In the genomic region with DNA sequence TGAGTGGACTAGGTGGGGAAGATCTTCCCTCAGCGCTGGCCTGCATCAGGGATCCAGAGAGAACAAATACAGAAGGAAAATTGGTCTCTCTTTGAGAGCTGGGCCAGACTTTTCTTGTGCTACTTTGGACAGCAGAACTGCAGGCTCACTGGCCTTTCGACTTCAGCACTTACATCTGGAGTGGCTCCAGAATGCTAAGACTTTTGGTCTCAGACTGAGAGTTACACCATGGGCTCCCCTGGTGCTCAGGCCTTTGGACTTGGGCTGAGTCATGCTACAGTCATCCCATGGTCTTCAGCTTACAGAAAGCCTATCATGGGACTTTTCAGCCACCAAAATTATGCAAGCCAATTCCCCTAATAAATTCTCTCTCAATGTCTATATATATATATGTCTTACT, we compare ENCODE assay signal across 12 cellular contexts. TPM values are rescaled to one million over a fixed set of nuclear protein-coding genes. Genes with fewer than 3 reads are reported as not detected.
DNase-seq lines count a peak whose midpoint lies in the region; ATAC-seq and TF ChIP-seq lines count a peak whose summit lies in the region.
"Had no signal": no experiment of that assay in that cellular context is flagged by ENCODE, and none has a peak within 500 bp of the region (broad histone marks: within the 10 kb centered on the region; RNA-seq: fewer than 3 reads in every experiment).

No MANE protein-coding gene starts in this region.

- H3K36me3 ChIP-seq in SJCRH30 (no peaks in the 10 kb centered on the region), spleen (no peaks in the 10 kb centered on the region)

- TF ChIP-seq POLR2A in spleen (IDR thresholded peaks at IDR 0.05) = no peak

- no peaks in the 10 kb centered on the region for H3K4me1 Mint-ChIP-seq in activated CD4-positive, alpha-beta T cell treated with anti-CD3 and anti-CD28 coated beads for 36 hours

- 63 to 79% (median 66%) methylated on average over 2 of the region's 2 CpGs for WGBS in spleen, 5 donors

- H3K27ac Mint-ChIP-seq in activated CD4-positive, alpha-beta T cell treated with anti-CD3 and anti-CD28 coated beads for 36 hours = no peak overlapping the region

- H3K27ac ChIP-seq in SJCRH30 (no peak overlapping the region), spleen (peak overlapping the region in 2 of 8 donors; percentile 22 to 35)

- H3K27me3 ChIP-seq in SJCRH30 (no peaks in the 10 kb centered on the region), spleen (replicated peaks in 1 of 7) (no peaks in the 10 kb centered on the region)

- DNase-seq in activated CD4-positive, alpha-beta T cell treated with anti-CD3 and anti-CD28 coated beads for 36 hours = peak; percentile 5
- no peak for DNase-seq in activated CD4-positive, alpha-beta T cell treated with anti-CD3 and anti-CD28 coated beads, Interleukin-2, amount 50 U/mL, for 1 hour
- DNase-seq in SJCRH30 (peak; percentile 5 to 7), fibroblast of the aortic adventitia (ENCODE audit: low read depth) (peak; percentile 90), spleen (peak; percentile 31), NCI-H146 (lab: John Stamatoyannopoulos, UW) (no peak), 8988T (no peak), NCI-H1694 treated with DMSO at 0.1 percent for 48 hours (lab: John Stamatoyannopoulos, UW) (no peak)
- DNase-seq: cortex of kidney, kidney glomerular epithelial cell had no signal

- CTCF ChIA-PET in activated CD4-positive, alpha-beta T cell treated with anti-CD3 and anti-CD28 coated beads for 36 hours (lab: Charles Lee) = interaction anchor here (1.3 kb wide), 1 partner anchor 67 kb away, joined by 3 read pairs; no protein-coding TSS in a partner anchor

- peaks cover 14% of the 10 kb centered on the region for H3K27me3 Mint-ChIP-seq in activated CD4-positive, alpha-beta T cell treated with anti-CD3 and anti-CD28 coated beads for 36 hours

- no peak for ATAC-seq in activated CD4-positive, alpha-beta T cell treated with anti-CD3 and anti-CD28 coated beads for 36 hours
- ATAC-seq: Panc1 had no signal

- no peaks in the 10 kb centered on the region for H3K36me3 Mint-ChIP-seq in activated CD4-positive, alpha-beta T cell treated with anti-CD3 and anti-CD28 coated beads for 36 hours (ENCODE audit: low read depth)

- TF ChIP-seq CTCF in fibroblast of the aortic adventitia (IDR thresholded peaks at IDR 0.05; ENCODE audit: insufficient read depth, low read length) (no peak), spleen (IDR thresholded peaks at IDR 0.05 in 8 of 11, conservative IDR thresholded peaks at IDR 0.05 in 3 of 11) (no peak)

- H3K9me3 ChIP-seq in SJCRH30 (replicated peaks) (no peaks in the 10 kb centered on the region), spleen (peaks cover 0 to 5% (median 0%) of the 10 kb centered on the region in 8 donors)

- H3K9me3 Mint-ChIP-seq in activated CD4-positive, alpha-beta T cell treated with anti-CD3 and anti-CD28 coated beads for 36 hours (ENCODE audit: low read depth) = no peaks in the 10 kb centered on the region

- POLR2A ChIA-PET in activated CD4-positive, alpha-beta T cell treated with anti-CD3 and anti-CD28 coated beads for 36 hours (lab: Charles Lee) = no interaction called here

- no peak overlapping the region for H3K4me3 Mint-ChIP-seq in activated CD4-positive, alpha-beta T cell treated with anti-CD3 and anti-CD28 coated beads for 36 hours

- no peaks in the 10 kb centered on the region for H3K4me1 ChIP-seq in SJCRH30
- H3K4me1 ChIP-seq in spleen = no peaks in the 10 kb centered on the region

- intact Hi-C loops in activated CD4-positive, alpha-beta T cell treated with anti-CD3 and anti-CD28 coated beads for 36 hours (cut with DNase I, micrococcal nuclease) = no loop called here
- intact Hi-C loops in spleen (cut with DNase I; ENCODE audit: low total_unique reads) = no loop called here

- H3K4me3 ChIP-seq in SJCRH30 (no peak overlapping the region), fibroblast of the aortic adventitia (ENCODE audit: low read depth, low read length) (no peak overlapping the region), spleen (no peak overlapping the region)

RNA-seq across cellular contexts. Expression of a gene that starts 9.0 kb away (rescaled TPM):
- not detected for total RNA-seq in activated CD4-positive, alpha-beta T cell treated with anti-CD3 and anti-CD28 coated beads for 36 hours
- not detected in 2 replicates for total RNA-seq in SJCRH30 (2014; rRNA removed; shearing (Covaris generic))
- total RNA-seq in fibroblast of the aortic adventitia (ENCODE audit: low replicate concordance) (not detected in 2 replicates), spleen (1,000 to 10,000 TPM in 1 of 7 donors, 100 to 1,000 TPM in 6; 176 to 1,037 (median 534) TPM)
- polyA plus RNA-seq in spleen = 10 to 100 TPM; 55.4 to 75.6 (median 73.3) TPM
- total RNA-seq: activated CD8-positive, alpha-beta memory T cell treated with anti-CD3 and anti-CD28 coated beads for 36 hours had no signal

Comparison
In these comparisons a context has a peak if more than half of its experiments do, and no peak if none do; other contexts are left out.
1. DNase-seq: peak in activated CD4-positive, alpha-beta T cell treated with anti-CD3 and anti-CD28 coated beads for 36 hours (single experiment), SJCRH30 (2 of 2), fibroblast of the aortic adventitia (single experiment) and spleen (single experiment); none in activated CD4-positive, alpha-beta T cell treated with anti-CD3 and anti-CD28 coated beads, Interleukin-2, amount 50 U/mL, for 1 hour (single experiment), NCI-H146 (single experiment), 8988T (single experiment) and NCI-H1694 treated with DMSO at 0.1 percent for 48 hours (single experiment).
2. RNA of a gene that starts 9.0 kb away (total RNA-seq): 176 to 1,037 TPM in spleen; not detected in activated CD4-positive, alpha-beta T cell treated with anti-CD3 and anti-CD28 coated beads for 36 hours, not detected in SJCRH30 and not detected in fibroblast of the aortic adventitia; every median in the first group is over 100 times any median in the second.